ENCODE assay signal across 16 cellular contexts in genomic region chr11:117834068-117834810, GRCh38. TPM values are rescaled to one million over a fixed set of nuclear protein-coding genes. Genes with fewer than 3 reads are reported as not detected.
DNase-seq lines count a peak whose midpoint lies in the region; ATAC-seq and TF ChIP-seq lines count a peak whose summit lies in the region.
"Had no signal": no experiment of that assay in that cellular context is flagged by ENCODE, and none has a peak within 500 bp of the region (broad histone marks: within the 10 kb centered on the region; RNA-seq: fewer than 3 reads in every experiment).

No MANE protein-coding gene starts in this region.

- H3K9me3 Mint-ChIP-seq in nephron (no peaks in the 10 kb centered on the region), CD14-positive monocyte (peaks cover 0 to 2% (median 0%) of the 10 kb centered on the region in 7 donors)
- H3K9me3 Mint-ChIP-seq: activated naive CD4-positive, alpha-beta T cell treated with anti-CD3 and anti-CD28 coated beads, Interleukin-2, amount 50 U/mL, for 24 hours; neural progenitor cell had no signal

- H3K4me1 Mint-ChIP-seq in nephron, result peaks cover 33% of the 10 kb centered on the region
- H3K4me1 Mint-ChIP-seq in CD14-positive monocyte, result peaks cover 87% of the 10 kb centered on the region

- no peaks in the 10 kb centered on the region for H3K36me3 ChIP-seq in body of pancreas (replicated peaks in 1 of 2; ENCODE audit: insufficient read depth in 1 of 2, low read depth in 2 of 2)
- H3K36me3 ChIP-seq: neural progenitor cell had no signal

- H3K27ac ChIP-seq in right cardiac atrium (ENCODE audit: low read length), result no peak overlapping the region
- peak overlapping the region; percentile 81 to 90 (median 88) for H3K27ac ChIP-seq in body of pancreas
- H3K27ac ChIP-seq: neural progenitor cell had no signal

- H3K4me1 ChIP-seq in right cardiac atrium (ENCODE audit: control insufficient read depth, insufficient read depth, low read length) (no peaks in the 10 kb centered on the region), body of pancreas (peaks cover 76% of the 10 kb centered on the region)

- H3K9me3 ChIP-seq in right cardiac atrium (ENCODE audit: control insufficient read depth, low read length) (no peaks in the 10 kb centered on the region), body of pancreas (no peaks in the 10 kb centered on the region)

- ATAC-seq in right cardiac atrium, result no peak
- ATAC-seq in body of pancreas, result no peak
- no peak for ATAC-seq in HG02884 (IDR thresholded peaks at IDR 0.05; ENCODE audit: unreplicated experiment)

- no peak for TF ChIP-seq CTCF in body of pancreas (IDR thresholded peaks at IDR 0.05)
- TF ChIP-seq CTCF in nephron (IDR thresholded peaks at IDR 0.05; ENCODE audit: unreplicated experiment in 3 of 3), result no peak
- no peak for TF ChIP-seq CTCF in CD14-positive monocyte (IDR thresholded peaks at IDR 0.05)

- H3K27me3 ChIP-seq in right cardiac atrium (ENCODE audit: control insufficient read depth, insufficient read depth), result no peaks in the 10 kb centered on the region
- no peaks in the 10 kb centered on the region for H3K27me3 ChIP-seq in body of pancreas
- H3K27me3 ChIP-seq: neural progenitor cell had no signal

- intact Hi-C loops in cardiac septum (cut with DNase I), result no loop called here
- intact Hi-C loops in right cardiac atrium (cut with DNase I), result no loop called here
- intact Hi-C loops in body of pancreas (cut with DNase I), result no loop called here
- intact Hi-C loops in CD14-positive monocyte (cut with micrococcal nuclease), result loop anchor here in 1 of 2 donors (10.0 kb wide), 1 partner anchor 311 kb away; no protein-coding TSS in a partner anchor

- H3K4me3 ChIP-seq in right cardiac atrium (ENCODE audit: low read length), result no peak overlapping the region
- no peak overlapping the region for H3K4me3 ChIP-seq in body of pancreas
- H3K4me3 ChIP-seq: neural progenitor cell had no signal

- H3K4me3 Mint-ChIP-seq in nephron (peak overlapping the region in 1 of 3 experiments; percentile 76), CD14-positive monocyte (no peak overlapping the region)
- H3K4me3 Mint-ChIP-seq: activated naive CD4-positive, alpha-beta T cell treated with anti-CD3 and anti-CD28 coated beads, Interleukin-2, amount 50 U/mL, for 24 hours; neural progenitor cell had no signal

- DNase-seq in cardiac septum (ENCODE audit: low spot score), result peak; percentile 56
- no peak for DNase-seq in right cardiac atrium
- DNase-seq in body of pancreas, result peak in 1 of 4 donors; percentile 10
- DNase-seq in CD14-positive monocyte (ENCODE audit: low spot score), result no peak
- DNase-seq in epidermal melanocyte (ENCODE audit: insufficient read length, low spot score), result no peak
- no peak for DNase-seq in GM03348 (ENCODE audit: low spot score)
- DNase-seq: effector memory CD4-positive, alpha-beta T cell; retina; T-helper 2 cell had no signal

- peaks cover 4% of the 10 kb centered on the region for H3K36me3 Mint-ChIP-seq in nephron (ENCODE audit: low read depth)
- peaks cover 9 to 12% of the 10 kb centered on the region in 2 donors for H3K36me3 Mint-ChIP-seq in CD14-positive monocyte
- H3K36me3 Mint-ChIP-seq: activated naive CD4-positive, alpha-beta T cell treated with anti-CD3 and anti-CD28 coated beads, Interleukin-2, amount 50 U/mL, for 24 hours had no signal

- peak overlapping the region; percentile 65 to 99 (median 67) for H3K27ac Mint-ChIP-seq in nephron
- H3K27ac Mint-ChIP-seq in CD14-positive monocyte, result peak overlapping the region in 2 of 7 donors; percentile 46
- H3K27ac Mint-ChIP-seq: activated naive CD4-positive, alpha-beta T cell treated with anti-CD3 and anti-CD28 coated beads, Interleukin-2, amount 50 U/mL, for 24 hours; neural progenitor cell had no signal

- H3K27me3 Mint-ChIP-seq in nephron (ENCODE audit: low read depth), result peaks cover 3% of the 10 kb centered on the region
- H3K27me3 Mint-ChIP-seq in CD14-positive monocyte (ENCODE audit: low read depth in 3 of 3), result peaks cover 0 to 5% (median 2%) of the 10 kb centered on the region in 3 donors
- H3K27me3 Mint-ChIP-seq: activated naive CD4-positive, alpha-beta T cell treated with anti-CD3 and anti-CD28 coated beads, Interleukin-2, amount 50 U/mL, for 24 hours had no signal

- TF ChIP-seq POLR2A in body of pancreas (IDR thresholded peaks at IDR 0.05), result no peak

- WGBS in right cardiac atrium, result 93% methylated on average over 6 of the region's 6 CpGs
- WGBS in body of pancreas, 2 donors, result 71% methylated on average over 6 of the region's 6 CpGs

RNA-seq across cellular contexts. Expression of gene FXYD2, which starts 9.7 kb away (rescaled TPM):
- 1.6 TPM for total RNA-seq in cardiac septum
- 1 to 10 TPM; 1.1 to 4.0 (median 1.9) TPM for total RNA-seq in right cardiac atrium
- polyA plus RNA-seq in right cardiac atrium, result 2.1 TPM
- total RNA-seq in body of pancreas, result 100 to 1,000 TPM; 290 to 396 TPM
- polyA plus RNA-seq in CD14-positive monocyte, result 1 to 10 TPM; 2.5 to 4.4 TPM
- total RNA-seq: bronchial epithelial cell, G401, M059J had no signal

RNA-seq across cellular contexts. Expression of gene DSCAML1, which starts 37.2 kb away (rescaled TPM):
- total RNA-seq in cardiac septum, result 1.2 TPM
- total RNA-seq in right cardiac atrium, result 1 to 10 TPM in 2 of 4 donors, under 1 TPM in 2; 0.45 to 1.4 (median 1.1) TPM
- 0.70 TPM for polyA plus RNA-seq in right cardiac atrium
- total RNA-seq in body of pancreas, result 1 to 10 TPM in 1 of 2 donors, under 1 TPM in 1; 0.33 to 1.6 TPM
- not detected for polyA plus RNA-seq in CD14-positive monocyte
- total RNA-seq: G401, M059J had no signal

RNA-seq across cellular contexts. Expression of gene FXYD6, which starts 42.2 kb away (rescaled TPM):
- total RNA-seq in cardiac septum, result 28.0 TPM
- 10 to 100 TPM; 36.1 to 47.8 (median 40.9) TPM for total RNA-seq in right cardiac atrium
- 54.1 TPM for polyA plus RNA-seq in right cardiac atrium
- 10 to 100 TPM; 16.8 to 23.9 TPM for total RNA-seq in body of pancreas
- polyA plus RNA-seq in CD14-positive monocyte, result 10 to 100 TPM; 36.4 to 44.1 TPM
- total RNA-seq: bronchial epithelial cell, G401 had no signal

Comparison
In these comparisons a context has a peak if more than half of its experiments do, and no peak if none do; other contexts are left out.
1. RNA of gene FXYD2, which starts 9.7 kb away (total RNA-seq): 290 to 396 TPM in body of pancreas; 1.1 to 4.0 TPM in right cardiac atrium and 1.6 TPM in cardiac septum (single experiment); every median in the first group is over 10 times any median in the second.